Comparison of ENCODE assay signal across 26 cellular contexts in genomic region chr16:21666772-21667171, GRCh38. TPM values are rescaled to one million over a fixed set of nuclear protein-coding genes. Genes with fewer than 3 reads are reported as not detected.
DNase-seq lines count a peak whose midpoint lies in the region; ATAC-seq and TF ChIP-seq lines count a peak whose summit lies in the region.
"Had no signal": no experiment of that assay in that cellular context is flagged by ENCODE, and none has a peak within 500 bp of the region (broad histone marks: within the 10 kb centered on the region; RNA-seq: fewer than 3 reads in every experiment).

No MANE protein-coding gene starts in this region.

- peaks cover 5% of the 10 kb centered on the region; the same call in 1 of the 2 replicates for H3K27me3 Mint-ChIP-seq in WTC11 (ENCODE audit: low read depth)

- peak overlapping the region; percentile 29 for H3K4me2 ChIP-seq in BLaER1
- H3K4me2 ChIP-seq: smooth muscle cell had no signal

- H3K4me1 ChIP-seq in BLaER1 (peaks cover 41% of the 10 kb centered on the region), HUES64 (ENCODE audit: insufficient read depth, low read length) (peaks cover 10% of the 10 kb centered on the region), mesodermal cell (ENCODE audit: control insufficient read depth, insufficient read depth, low read length, poor library complexity, severe bottlenecking) (no peaks in the 10 kb centered on the region)

- H3K4me3 ChIP-seq in BLaER1 (no peak overlapping the region), HUES64 (ENCODE audit: low read length) (no peak overlapping the region), mesodermal cell (ENCODE audit: extremely low read depth, insufficient read depth, low read length, poor library complexity, severe bottlenecking) (no peak overlapping the region)
- H3K4me3 ChIP-seq: cardiac muscle cell, smooth muscle cell had no signal

- peaks cover 14% of the 10 kb centered on the region for H3K4me1 Mint-ChIP-seq in WTC11

- H3K9ac ChIP-seq in BLaER1: no peak overlapping the region
- no peak overlapping the region for H3K9ac ChIP-seq in HUES64 (ENCODE audit: low read depth, low read length)

- H3K27me3 ChIP-seq in BLaER1 (peaks cover 32% of the 10 kb centered on the region; the same call in 1 of the 2 replicates), HUES64 (ENCODE audit: insufficient read depth, low read length) (no peaks in the 10 kb centered on the region)

- H4K20me1 ChIP-seq in BLaER1: no peaks in the 10 kb centered on the region

- H3K9me3 ChIP-seq in BLaER1 (no peaks in the 10 kb centered on the region), HUES64 (ENCODE audit: insufficient read depth, low read depth, low read length) (no peaks in the 10 kb centered on the region), mesodermal cell (ENCODE audit: control insufficient read depth, low read length) (no peaks in the 10 kb centered on the region)

- CTCF ChIA-PET in WTC11 (lab: Charles Lee): interaction anchor here (0.6 to 2.5 kb wide), 5 partner anchors 9 to 492 kb away, joined by 3 to 14 read pairs (median 7); no protein-coding TSS in a partner anchor

- no peak for TF ChIP-seq CTCF in WTC11 (IDR thresholded peaks at IDR 0.05)

- 28% methylated on average over 3 of the region's 3 CpGs for WGBS in HUES64
- WGBS in mesodermal cell (ENCODE audit: insufficient coverage in 2 of 2), 2 experiments: 39 to 42% methylated on average over 3 of the region's 3 CpGs

- ATAC-seq in WTC11 (peak; percentile 36), HG03025 (IDR thresholded peaks at IDR 0.05; ENCODE audit: low FRiP score, unreplicated experiment) (no peak)

- H3K9me3 Mint-ChIP-seq in WTC11: no peaks in the 10 kb centered on the region
- H3K9me3 Mint-ChIP-seq: activated CD4-positive, alpha-beta T cell treated with anti-CD3 and anti-CD28 coated beads, Interleukin-2, amount 10 ng/mL, durations not matched to agents 7 days and 5 days; T-helper 2 cell treated with Interferon-gamma antibody and Interleukin-4, amounts not matched to agents 5 μg/mL and 100 μg/mL, for 36 hours had no signal

- H3K27ac Mint-ChIP-seq in WTC11: peak overlapping the region; percentile 13; the same call in 1 of the 2 replicates
- H3K27ac Mint-ChIP-seq: activated CD4-positive, alpha-beta T cell treated with anti-CD3 and anti-CD28 coated beads, Interleukin-2, amount 10 ng/mL, durations not matched to agents 7 days and 5 days; T-helper 2 cell treated with Interferon-gamma antibody and Interleukin-4, amounts not matched to agents 5 μg/mL and 100 μg/mL, for 36 hours had no signal

- no peaks in the 10 kb centered on the region for H3K36me3 Mint-ChIP-seq in WTC11

- DNase-seq in WTC11 (ENCODE audit: low spot score) (no peak), NCI-H524 treated with DMSO at 0.1 percent for 48 hours (lab: John Stamatoyannopoulos, UW) (no peak), SHP77 treated with DMSO at 0.1 percent for 48 hours (lab: John Stamatoyannopoulos, UW) (no peak)
- no peak for DNase-seq in activated CD8-positive, alpha-beta memory T cell treated with anti-CD3 and anti-CD28 coated beads, Interleukin-2, amount 50 U/mL, for 4 hours
- DNase-seq: ACHN; activated CD4-positive, alpha-beta T cell treated with anti-CD3 and anti-CD28 coated beads, Interleukin-2, amount 10 ng/mL, durations not matched to agents 7 days and 5 days; activated naive CD4-positive, alpha-beta T cell treated with anti-CD3 and anti-CD28 coated beads, Interleukin-2, amount 50 U/mL, for 16 hours; anterior cingulate cortex; C1 segment of cervical spinal cord; Calu3; IMR-90; NCI-H1092; NCI-H2029; NCI-H510A; substantia nigra had no signal

- H3K27ac ChIP-seq in BLaER1: no peak overlapping the region
- peak overlapping the region; percentile 32 for H3K27ac ChIP-seq in HUES64 (ENCODE audit: low read depth, low read length)
- H3K27ac ChIP-seq in mesodermal cell (ENCODE audit: low read depth, low read length, severe bottlenecking): peak overlapping the region; percentile 59
- H3K27ac ChIP-seq: cardiac muscle cell, VCaP had no signal

- H3K36me3 ChIP-seq in BLaER1 (no peaks in the 10 kb centered on the region), HUES64 (ENCODE audit: insufficient read depth, low read length) (no peaks in the 10 kb centered on the region), mesodermal cell (ENCODE audit: control insufficient read depth, insufficient read depth, low read length) (no peaks in the 10 kb centered on the region)
- H3K36me3 ChIP-seq: cardiac muscle cell had no signal

- POLR2A ChIA-PET in WTC11 (lab: Charles Lee): interaction anchor here (1.1 kb wide), 1 partner anchor 38 kb away, joined by 3 read pairs; no protein-coding TSS in a partner anchor

- no peak overlapping the region for H3K4me3 Mint-ChIP-seq in WTC11
- H3K4me3 Mint-ChIP-seq: activated CD4-positive, alpha-beta T cell treated with anti-CD3 and anti-CD28 coated beads, Interleukin-2, amount 10 ng/mL, durations not matched to agents 7 days and 5 days; T-helper 2 cell treated with Interferon-gamma antibody and Interleukin-4, amounts not matched to agents 5 μg/mL and 100 μg/mL, for 36 hours had no signal

TF ChIP-seq in WTC11, 78 proteins besides CTCF, POLR2A, EP300 and RAD21 (continues in another document):
- TF ChIP-seq FOXP4 (CRISPR knock-in tag; IDR thresholded peaks at IDR 0.05) (no peak), HMGA2 (CRISPR knock-in tag; IDR thresholded peaks at IDR 0.05) (no peak), ZSCAN18 (CRISPR knock-in tag; IDR thresholded peaks at IDR 0.05) (no peak), ZNF317 (CRISPR knock-in tag; IDR thresholded peaks at IDR 0.05; ENCODE audit: borderline replicate concordance, low read depth) (no peak), PRRX2 (CRISPR knock-in tag; IDR thresholded peaks at IDR 0.05) (no peak)
- TF ChIP-seq, protein P1, sequence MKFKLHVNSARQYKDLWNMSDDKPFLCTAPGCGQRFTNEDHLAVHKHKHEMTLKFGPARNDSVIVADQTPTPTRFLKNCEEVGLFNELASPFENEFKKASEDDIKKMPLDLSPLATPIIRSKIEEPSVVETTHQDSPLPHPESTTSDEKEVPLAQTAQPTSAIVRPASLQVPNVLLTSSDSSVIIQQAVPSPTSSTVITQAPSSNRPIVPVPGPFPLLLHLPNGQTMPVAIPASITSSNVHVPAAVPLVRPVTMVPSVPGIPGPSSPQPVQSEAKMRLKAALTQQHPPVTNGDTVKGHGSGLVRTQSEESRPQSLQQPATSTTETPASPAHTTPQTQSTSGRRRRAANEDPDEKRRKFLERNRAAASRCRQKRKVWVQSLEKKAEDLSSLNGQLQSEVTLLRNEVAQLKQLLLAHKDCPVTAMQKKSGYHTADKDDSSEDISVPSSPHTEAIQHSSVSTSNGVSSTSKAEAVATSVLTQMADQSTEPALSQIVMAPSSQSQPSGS (CRISPR knock-in tag; IDR thresholded peaks at IDR 0.05; ENCODE audit: borderline replicate concordance, low read depth): no peak
- TF ChIP-seq, protein P2, sequence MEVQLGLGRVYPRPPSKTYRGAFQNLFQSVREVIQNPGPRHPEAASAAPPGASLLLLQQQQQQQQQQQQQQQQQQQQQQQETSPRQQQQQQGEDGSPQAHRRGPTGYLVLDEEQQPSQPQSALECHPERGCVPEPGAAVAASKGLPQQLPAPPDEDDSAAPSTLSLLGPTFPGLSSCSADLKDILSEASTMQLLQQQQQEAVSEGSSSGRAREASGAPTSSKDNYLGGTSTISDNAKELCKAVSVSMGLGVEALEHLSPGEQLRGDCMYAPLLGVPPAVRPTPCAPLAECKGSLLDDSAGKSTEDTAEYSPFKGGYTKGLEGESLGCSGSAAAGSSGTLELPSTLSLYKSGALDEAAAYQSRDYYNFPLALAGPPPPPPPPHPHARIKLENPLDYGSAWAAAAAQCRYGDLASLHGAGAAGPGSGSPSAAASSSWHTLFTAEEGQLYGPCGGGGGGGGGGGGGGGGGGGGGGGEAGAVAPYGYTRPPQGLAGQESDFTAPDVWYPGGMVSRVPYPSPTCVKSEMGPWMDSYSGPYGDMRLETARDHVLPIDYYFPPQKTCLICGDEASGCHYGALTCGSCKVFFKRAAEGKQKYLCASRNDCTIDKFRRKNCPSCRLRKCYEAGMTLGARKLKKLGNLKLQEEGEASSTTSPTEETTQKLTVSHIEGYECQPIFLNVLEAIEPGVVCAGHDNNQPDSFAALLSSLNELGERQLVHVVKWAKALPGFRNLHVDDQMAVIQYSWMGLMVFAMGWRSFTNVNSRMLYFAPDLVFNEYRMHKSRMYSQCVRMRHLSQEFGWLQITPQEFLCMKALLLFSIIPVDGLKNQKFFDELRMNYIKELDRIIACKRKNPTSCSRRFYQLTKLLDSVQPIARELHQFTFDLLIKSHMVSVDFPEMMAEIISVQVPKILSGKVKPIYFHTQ (CRISPR knock-in tag; IDR thresholded peaks at IDR 0.05): no peak

RNA-seq across cellular contexts. Expression of gene OTOA, which starts 3.0 kb away (rescaled TPM):
- polyA plus RNA-seq in HUES64 (2013, experiment 1 of 2): not detected
- polyA plus RNA-seq in HUES64 (2013, experiment 2 of 2): 0.13 TPM
- 0.07 to 0.11 TPM (median 0.07 TPM) in 3 replicates for total RNA-seq in WTC11 (2021)
- polyA plus RNA-seq in mesodermal cell (2013, experiment 1 of 2): not detected
- polyA plus RNA-seq in mesodermal cell (2013, experiment 2 of 2): not detected
- total RNA-seq: Daoy, IMR-90, smooth muscle cell had no signal
- polyA plus RNA-seq: cardiac muscle cell, smooth muscle cell had no signal

RNA-seq across cellular contexts. Expression of gene IGSF6, which starts 14.4 kb away (rescaled TPM):
- polyA plus RNA-seq in HUES64 (2013, experiment 1 of 2): not detected
- polyA plus RNA-seq in HUES64 (2013, experiment 2 of 2): not detected
- total RNA-seq in WTC11 (2021): 0.25 TPM in 1 of 3 replicates, not detected in the others
- polyA plus RNA-seq in mesodermal cell (2013, experiment 1 of 2): not detected
- polyA plus RNA-seq in mesodermal cell (2013, experiment 2 of 2): not detected
- total RNA-seq: Calu3, cardiac muscle cell, Daoy, glomerular endothelial cell, IMR-90, lung microvascular endothelial cell, smooth muscle cell had no signal
- polyA plus RNA-seq: IMR-90 had no signal
